13 cellular contexts compared by ENCODE assay signal in the genomic region with DNA sequence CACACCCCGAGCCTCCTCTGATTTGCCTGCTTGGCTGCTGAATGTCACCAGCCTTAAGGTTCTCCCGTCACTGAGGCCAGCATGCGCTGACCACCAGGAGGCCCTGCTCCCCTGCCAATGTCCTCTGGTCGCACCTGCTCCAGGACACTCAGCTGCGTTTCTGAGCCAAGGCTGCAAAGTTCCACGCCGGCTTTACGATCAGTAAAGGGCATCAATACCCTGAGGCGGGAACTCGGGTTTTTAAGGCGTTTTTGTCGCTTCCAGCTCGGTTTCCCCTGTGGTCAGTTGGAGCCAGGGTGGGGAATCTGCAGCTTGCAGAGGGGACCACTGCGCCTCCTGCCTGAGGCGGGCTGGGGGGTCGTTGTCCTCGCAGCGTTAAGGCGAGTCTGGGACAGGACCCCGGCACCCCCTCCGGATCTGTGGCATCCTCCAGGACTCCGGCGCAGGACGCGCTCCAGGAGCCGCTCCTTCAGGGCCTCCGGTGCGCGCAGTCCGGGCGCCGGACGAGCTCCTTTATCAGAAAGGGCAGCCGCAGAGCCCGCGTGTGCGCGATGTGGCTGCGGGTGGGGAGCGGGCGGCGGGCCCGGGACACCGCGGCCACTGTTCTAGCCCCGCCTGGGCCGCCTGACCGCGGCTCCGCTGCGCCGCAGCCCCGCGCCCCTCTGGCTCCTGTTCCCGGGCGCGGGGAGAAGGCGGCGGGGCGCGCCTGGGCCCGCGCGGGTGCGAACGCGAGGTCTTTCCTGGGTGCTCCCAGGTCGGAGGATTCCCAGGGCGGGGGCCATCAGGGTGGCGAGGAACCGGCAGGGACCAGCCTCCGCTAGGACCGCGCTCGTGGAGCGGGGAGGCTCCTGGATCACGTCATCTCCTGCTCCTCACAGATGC. TPM values are rescaled to one million over a fixed set of nuclear protein-coding genes. Genes with fewer than 3 reads are reported as not detected.
DNase-seq lines count a peak whose midpoint lies in the region; ATAC-seq and TF ChIP-seq lines count a peak whose summit lies in the region.
"Had no signal": no experiment of that assay in that cellular context is flagged by ENCODE, and none has a peak within 500 bp of the region (broad histone marks: within the 10 kb centered on the region; RNA-seq: fewer than 3 reads in every experiment).

No MANE protein-coding gene starts in this region.

- POLR2A ChIA-PET in activated CD8-positive, alpha-beta T cell treated with anti-CD3 and anti-CD28 coated beads, Interleukin-2, amount 10 ng/mL, durations not matched to agents 7 days and 5 days (lab: Charles Lee) = no interaction called here

- H3K4me3 ChIP-seq in skeletal muscle cell (ENCODE audit: low read depth, low read length) = peak overlapping the region; percentile 48

- peaks cover 20% of the 10 kb centered on the region for H3K27me3 Mint-ChIP-seq in activated CD8-positive, alpha-beta T cell treated with anti-CD3 and anti-CD28 coated beads, Interleukin-2, amount 10 ng/mL, durations not matched to agents 7 days and 5 days (ENCODE audit: low read depth)

- no peak for TF ChIP-seq CTCF in GM10266 (IDR thresholded peaks at IDR 0.05; ENCODE audit: control insufficient read depth, insufficient read depth, low read depth, missing control alignments)

- no peaks in the 10 kb centered on the region for H3K36me3 Mint-ChIP-seq in activated CD8-positive, alpha-beta T cell treated with anti-CD3 and anti-CD28 coated beads, Interleukin-2, amount 10 ng/mL, durations not matched to agents 7 days and 5 days (ENCODE audit: low read depth)

- CTCF ChIA-PET in activated CD8-positive, alpha-beta T cell treated with anti-CD3 and anti-CD28 coated beads, Interleukin-2, amount 10 ng/mL, durations not matched to agents 7 days and 5 days (lab: Charles Lee) = interaction anchor here (1.0 to 1.4 kb wide), 3 partner anchors 11 to 47 kb away, joined by 3 to 6 read pairs (median 5); no protein-coding TSS in a partner anchor

- H3K4me3 Mint-ChIP-seq in activated CD8-positive, alpha-beta T cell treated with anti-CD3 and anti-CD28 coated beads, Interleukin-2, amount 10 ng/mL, durations not matched to agents 7 days and 5 days = no peak overlapping the region

- H3K4me1 Mint-ChIP-seq in activated CD8-positive, alpha-beta T cell treated with anti-CD3 and anti-CD28 coated beads, Interleukin-2, amount 10 ng/mL, durations not matched to agents 7 days and 5 days (ENCODE audit: low read depth) = peaks cover 15% of the 10 kb centered on the region

- H3K9me3 Mint-ChIP-seq in activated CD8-positive, alpha-beta T cell treated with anti-CD3 and anti-CD28 coated beads, Interleukin-2, amount 10 ng/mL, durations not matched to agents 7 days and 5 days (ENCODE audit: insufficient read depth) = no peaks in the 10 kb centered on the region

- no peak overlapping the region for H3K27ac Mint-ChIP-seq in activated CD8-positive, alpha-beta T cell treated with anti-CD3 and anti-CD28 coated beads, Interleukin-2, amount 10 ng/mL, durations not matched to agents 7 days and 5 days

- peak; percentile 34 for ATAC-seq in activated CD8-positive, alpha-beta T cell treated with anti-CD3 and anti-CD28 coated beads, Interleukin-2, amount 10 ng/mL, durations not matched to agents 7 days and 5 days
- ATAC-seq: heart left ventricle had no signal

- DNase-seq in DMS 273 (lab: John Stamatoyannopoulos, UW; ENCODE audit: unreplicated experiment) (peak; percentile 48), DMS 273 treated with DMSO at 0.1 percent for 48 hours (lab: John Stamatoyannopoulos, UW) (no peak), iPS-NIHi11 (ENCODE audit: low spot score) (peak; percentile 56), skeletal muscle cell (ENCODE audit: low read depth) (no peak), dermis blood vessel endothelial cell (no peak), GM10266 (ENCODE audit: extremely low spot score) (no peak)
- DNase-seq in activated CD8-positive, alpha-beta T cell treated with anti-CD3 and anti-CD28 coated beads, Interleukin-2, amount 10 ng/mL, durations not matched to agents 7 days and 5 days = no peak
- no peak for DNase-seq in stimulated activated CD4-positive, alpha-beta T cell treated with anti-CD3 and anti-CD28 coated beads, Interleukin-1b, Interleukin-23, amount 100 ng/mL, for 48 hours
- DNase-seq: 8988T; activated CD4-positive, alpha-beta T cell treated with anti-CD3 and anti-CD28 coated beads for 1 hour; DMS153; heart left ventricle; NCI-H1105 had no signal

RNA-seq across cellular contexts. Expression of gene FLT4, which starts 24.2 kb away (rescaled TPM):
- total RNA-seq in activated CD8-positive, alpha-beta T cell treated with anti-CD3 and anti-CD28 coated beads, Interleukin-2, amount 10 ng/mL, durations not matched to agents 7 days and 5 days = 1 to 10 TPM in 1 of 2 experiments, under 1 TPM in 1; 0.90 to 1.6 TPM
- 341 and 471 TPM in 2 replicates for total RNA-seq in dermis blood vessel endothelial cell

Comparison
In these comparisons a context has a peak if more than half of its experiments do, and no peak if none do; other contexts are left out.
1. DNase-seq: peak in DMS 273 (single experiment) and iPS-NIHi11 (single experiment); none in DMS 273 treated with DMSO at 0.1 percent for 48 hours (single experiment), activated CD8-positive, alpha-beta T cell treated with anti-CD3 and anti-CD28 coated beads, Interleukin-2, amount 10 ng/mL, durations not matched to agents 7 days and 5 days (single experiment), skeletal muscle cell (single experiment), dermis blood vessel endothelial cell (single experiment), GM10266 (single experiment) and stimulated activated CD4-positive, alpha-beta T cell treated with anti-CD3 and anti-CD28 coated beads, Interleukin-1b, Interleukin-23, amount 100 ng/mL, for 48 hours (single experiment).
2. RNA of gene FLT4, which starts 24.2 kb away (total RNA-seq): 341 to 471 TPM in dermis blood vessel endothelial cell; 0.90 to 1.6 TPM in activated CD8-positive, alpha-beta T cell treated with anti-CD3 and anti-CD28 coated beads, Interleukin-2, amount 10 ng/mL, durations not matched to agents 7 days and 5 days; every median in the first group is over 100 times any median in the second.